In the genomic region with DNA sequence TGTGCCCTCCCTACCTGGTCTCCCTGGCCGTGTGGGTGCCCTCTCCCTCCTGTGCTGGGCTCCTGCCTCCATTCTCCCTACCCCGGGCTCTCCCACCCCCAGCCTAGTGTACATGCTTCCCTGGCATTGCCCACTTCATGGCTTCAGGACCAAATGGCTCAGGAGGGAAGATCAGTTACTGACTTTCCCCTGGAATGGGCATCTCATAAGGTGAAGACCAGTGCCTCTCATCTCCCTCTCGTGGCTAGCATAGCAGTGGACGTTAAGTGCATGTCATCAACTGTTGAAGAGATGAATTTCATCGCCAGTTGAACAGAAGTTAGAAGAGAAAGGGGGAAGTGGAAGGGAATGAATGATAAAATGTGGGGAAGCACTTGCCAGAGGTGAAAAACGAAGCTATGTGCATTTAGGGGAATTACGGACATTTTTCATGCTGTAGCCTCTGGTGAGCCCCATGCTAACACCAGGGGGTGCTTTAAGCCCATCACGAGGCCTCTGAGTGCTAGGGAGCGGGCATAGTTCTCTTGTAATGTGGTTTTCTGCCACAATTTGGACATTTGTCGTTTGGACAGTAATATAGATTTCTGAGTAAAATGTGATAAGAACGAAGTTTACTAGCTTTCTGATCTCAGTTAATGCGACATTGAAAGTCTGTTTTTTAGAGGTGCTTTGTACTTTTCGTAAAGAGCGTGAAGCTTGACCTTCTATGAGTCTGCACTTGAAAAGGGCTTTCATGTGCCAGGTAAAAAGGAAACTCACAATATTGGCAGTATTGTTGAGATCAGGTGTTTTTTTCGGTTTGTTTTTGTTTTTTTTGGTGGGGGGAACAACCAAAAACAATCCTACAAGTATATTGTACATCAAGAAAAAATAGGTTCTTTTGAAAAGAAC, we compare ENCODE assay signal across 8 cellular contexts. TPM values are rescaled to one million over a fixed set of nuclear protein-coding genes. Genes with fewer than 3 reads are reported as not detected.
A peak's percentile ranks its signal among the peaks of the same experiment; 100 is the strongest.
DNase-seq lines count a peak whose midpoint lies in the region; ATAC-seq and TF ChIP-seq lines count a peak whose summit lies in the region.

No MANE protein-coding gene starts in this region.

- H3K27ac ChIP-seq in effector memory CD4-positive, alpha-beta T cell (ENCODE audit: insufficient read depth, low read length, poor library complexity, severe bottlenecking): no peak overlapping the region
- H3K27ac ChIP-seq in stomach: no peak overlapping the region

- WGBS in stomach, 5 donors: 44 to 49% (median 48%) methylated on average over 15 of the region's 15 CpGs

- ATAC-seq in Right ventricle myocardium inferior (peak; percentile 93), naive B cell (ENCODE audit: low read depth in 2 of 2) (peak; percentile 30 to 64)

- TF ChIP-seq POLR2A in stomach (IDR thresholded peaks at IDR 0.05): no peak

- no peaks in the 10 kb centered on the region for H3K27me3 ChIP-seq in effector memory CD4-positive, alpha-beta T cell (replicated peaks; ENCODE audit: control insufficient read depth, insufficient read depth, low read length, poor library complexity, severe bottlenecking)
- no peaks in the 10 kb centered on the region for H3K27me3 ChIP-seq in stomach

- intact Hi-C loops in Right ventricle myocardium inferior (cut with DNase I) (loop anchor here (1.0 to 2.0 kb wide), 2 partner anchors 93 to 414 kb away; no protein-coding TSS in a partner anchor), cardiac septum (cut with DNase I) (loop anchor here (2.0 kb wide), 1 partner anchor 92 kb away; no protein-coding TSS in a partner anchor), stomach (cut with DNase I; ENCODE audit: low total_unique reads) (loop anchor here (5.0 kb wide), 1 partner anchor 87 kb away; no protein-coding TSS in a partner anchor)

- no peak for TF ChIP-seq EP300 in stomach (IDR thresholded peaks at IDR 0.05)

- H3K4me1 ChIP-seq in effector memory CD4-positive, alpha-beta T cell (ENCODE audit: control insufficient read depth, insufficient read depth, low read length, poor library complexity, severe bottlenecking): no peaks in the 10 kb centered on the region
- H3K4me1 ChIP-seq in stomach: peaks cover 0 to 9% (median 2%) of the 10 kb centered on the region in 4 donors

- no peak overlapping the region for H3K4me3 Mint-ChIP-seq in naive B cell

- H3K4me3 ChIP-seq in effector memory CD4-positive, alpha-beta T cell (ENCODE audit: insufficient read depth, low read depth, low read length, poor library complexity, severe bottlenecking): no peak overlapping the region
- no peak overlapping the region for H3K4me3 ChIP-seq in stomach

- H3K36me3 Mint-ChIP-seq in naive B cell: peaks cover 0 to 4% of the 10 kb centered on the region in 2 donors

- peaks cover 0 to 8% (median 2%) of the 10 kb centered on the region in 7 donors for H3K9me3 Mint-ChIP-seq in naive B cell

- H3K4me1 Mint-ChIP-seq in naive B cell: no peaks in the 10 kb centered on the region

- no peaks in the 10 kb centered on the region for H3K27me3 Mint-ChIP-seq in naive B cell

- H3K27ac Mint-ChIP-seq in naive B cell: no peak overlapping the region

- H3K36me3 ChIP-seq in effector memory CD4-positive, alpha-beta T cell (ENCODE audit: control insufficient read depth, insufficient read depth, low read length): no peaks in the 10 kb centered on the region
- H3K36me3 ChIP-seq in stomach: no peaks in the 10 kb centered on the region

- peak in 5 of 7 experiments; percentile 57 to 86 (median 67) for TF ChIP-seq CTCF in stomach (IDR thresholded peaks at IDR 0.05)

- DNase-seq in Right ventricle myocardium inferior (ENCODE audit: missing footprints) (no peak), cardiac septum (ENCODE audit: low spot score) (no peak), NCI-H2107 treated with DMSO at 0.1 percent for 48 hours (lab: John Stamatoyannopoulos, UW; ENCODE audit: unreplicated experiment) (peak; percentile 44), naive B cell (peak; percentile 23), stomach (peak; percentile 67), kidney glomerular epithelial cell (lab: John Stamatoyannopoulos, UW) (no peak)
- peak; percentile 50 to 62 for DNase-seq in activated CD4-positive, alpha-beta T cell treated with anti-CD3 and anti-CD28 coated beads for 4 hours
- DNase-seq in effector memory CD4-positive, alpha-beta T cell: peak in 2 of 3 donors; percentile 30 to 36

- H3K9me3 ChIP-seq in effector memory CD4-positive, alpha-beta T cell (ENCODE audit: control insufficient read depth, low read length): no peaks in the 10 kb centered on the region
- H3K9me3 ChIP-seq in stomach: no peaks in the 10 kb centered on the region

RNA-seq across cellular contexts. Expression of a gene that starts 50.4 kb away (rescaled TPM):
- total RNA-seq in Right ventricle myocardium inferior (11.2 TPM), cardiac septum (16.3 TPM), stomach (10 to 100 TPM in 3 of 5 donors, 1 to 10 TPM in 1, under 1 TPM in 1; 0.58 to 21.1 (median 10.7) TPM)
- polyA plus RNA-seq in naive B cell (ENCODE audit: low read depth in 6 of 6) (1 to 10 TPM; 2.8 to 5.4 (median 3.5) TPM), stomach (10 to 100 TPM in 2 of 3 donors, 1 to 10 TPM in 1; 4.4 to 20.6 (median 10.8) TPM)

RNA-seq across cellular contexts. Expression of a gene that starts 56.0 kb away (rescaled TPM):
- total RNA-seq in Right ventricle myocardium inferior (57.5 TPM), cardiac septum (54.8 TPM), stomach (10 to 100 TPM; 10.7 to 36.8 (median 20.6) TPM)
- polyA plus RNA-seq in naive B cell (ENCODE audit: low read depth in 6 of 6) (10 to 100 TPM; 17.4 to 43.8 (median 24.2) TPM), stomach (10 to 100 TPM; 15.4 to 20.6 (median 16.5) TPM)

Comparison
In these comparisons a context has a peak if more than half of its experiments do, and no peak if none do; other contexts are left out.
1. DNase-seq: peak in NCI-H2107 treated with DMSO at 0.1 percent for 48 hours (single experiment), activated CD4-positive, alpha-beta T cell treated with anti-CD3 and anti-CD28 coated beads for 4 hours (2 of 2), effector memory CD4-positive, alpha-beta T cell (2 of 3), naive B cell (single experiment) and stomach (single experiment); none in Right ventricle myocardium inferior (single experiment), cardiac septum (single experiment) and kidney glomerular epithelial cell (single experiment).